In the genomic region with DNA sequence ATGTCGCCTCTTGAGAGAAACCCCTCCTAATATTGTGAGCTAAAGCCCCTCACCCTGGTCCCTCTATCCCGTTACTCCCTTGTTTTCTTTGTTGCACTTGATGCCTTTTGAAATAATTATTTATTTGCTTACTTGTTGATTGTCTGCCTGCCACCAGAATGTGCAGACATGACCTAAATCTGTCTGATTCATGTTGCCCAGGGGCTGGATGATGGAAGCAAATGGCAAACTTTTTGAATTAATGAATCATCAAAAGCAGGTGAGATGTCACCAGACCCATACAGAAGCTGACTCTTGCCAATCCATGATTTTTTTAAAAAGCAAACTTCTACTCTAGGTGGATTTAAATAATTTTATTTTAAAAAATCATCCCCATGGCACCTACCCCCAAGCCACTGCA, we compare ENCODE assay signal across 30 cellular contexts. TPM values are rescaled to one million over a fixed set of nuclear protein-coding genes. Genes with fewer than 3 reads are reported as not detected.
DNase-seq lines count a peak whose midpoint lies in the region; ATAC-seq and TF ChIP-seq lines count a peak whose summit lies in the region.
"Had no signal": no experiment of that assay in that cellular context is flagged by ENCODE, and none has a peak within 500 bp of the region (broad histone marks: within the 10 kb centered on the region; RNA-seq: fewer than 3 reads in every experiment).

No MANE protein-coding gene starts in this region.

- CTCF ChIA-PET in activated naive CD4-positive, alpha-beta T cell treated with anti-CD3 and anti-CD28 coated beads, Interleukin-2, amount 10 ng/mL, durations not matched to agents 7 days and 5 days (lab: Charles Lee) = no interaction called here
- CTCF ChIA-PET in activated naive CD4-positive, alpha-beta T cell treated with anti-CD3 and anti-CD28 coated beads for 36 hours (lab: Charles Lee) = no interaction called here

- H3K4me1 Mint-ChIP-seq in activated naive CD4-positive, alpha-beta T cell treated with anti-CD3 and anti-CD28 coated beads, Interleukin-2, amount 10 ng/mL, durations not matched to agents 7 days and 5 days = no peaks in the 10 kb centered on the region
- H3K4me1 Mint-ChIP-seq in activated naive CD4-positive, alpha-beta T cell treated with anti-CD3 and anti-CD28 coated beads for 36 hours (ENCODE audit: low read depth) = no peaks in the 10 kb centered on the region
- peaks cover 7% of the 10 kb centered on the region for H3K4me1 Mint-ChIP-seq in T-helper 17 cell
- H3K4me1 Mint-ChIP-seq: activated naive CD8-positive, alpha-beta T cell treated with anti-CD3 and anti-CD28 coated beads, Interleukin-2, amount 50 U/mL, for 24 hours; CD14-positive monocyte had no signal

- peaks cover 9% of the 10 kb centered on the region for H3K36me3 Mint-ChIP-seq in activated naive CD4-positive, alpha-beta T cell treated with anti-CD3 and anti-CD28 coated beads, Interleukin-2, amount 10 ng/mL, durations not matched to agents 7 days and 5 days
- peaks cover 5% of the 10 kb centered on the region for H3K36me3 Mint-ChIP-seq in activated naive CD4-positive, alpha-beta T cell treated with anti-CD3 and anti-CD28 coated beads for 36 hours (ENCODE audit: low read depth)
- peaks cover 5% of the 10 kb centered on the region for H3K36me3 Mint-ChIP-seq in T-helper 17 cell (ENCODE audit: low read depth)

- TF ChIP-seq POLR2A in vagina (IDR thresholded peaks at IDR 0.05) = no peak

- TF ChIP-seq CTCF in fibroblast of mammary gland (conservative IDR thresholded peaks at IDR 0.05; ENCODE audit: control insufficient read depth, insufficient read depth, low read depth, low read length) = no peak
- no peak for TF ChIP-seq CTCF in vagina (IDR thresholded peaks at IDR 0.05)

- no peaks in the 10 kb centered on the region for H3K27me3 Mint-ChIP-seq in activated naive CD4-positive, alpha-beta T cell treated with anti-CD3 and anti-CD28 coated beads, Interleukin-2, amount 10 ng/mL, durations not matched to agents 7 days and 5 days
- H3K27me3 Mint-ChIP-seq in activated naive CD4-positive, alpha-beta T cell treated with anti-CD3 and anti-CD28 coated beads for 36 hours (ENCODE audit: low read depth) = no peaks in the 10 kb centered on the region
- H3K27me3 Mint-ChIP-seq in T-helper 17 cell = no peaks in the 10 kb centered on the region
- H3K27me3 Mint-ChIP-seq: activated CD4-positive, alpha-beta memory T cell treated with anti-CD3 and anti-CD28 coated beads for 36 hours; activated naive CD8-positive, alpha-beta T cell treated with anti-CD3 and anti-CD28 coated beads, Interleukin-2, amount 50 U/mL, for 24 hours had no signal

- no peak overlapping the region for H3K4me3 ChIP-seq in fibroblast of mammary gland (ENCODE audit: control insufficient read depth, low read depth, low read length)
- no peak overlapping the region for H3K4me3 ChIP-seq in vagina
- H3K4me3 ChIP-seq: heart left ventricle, lower lobe of right lung, pancreas, right atrium auricular region had no signal

- DNase-seq in activated naive CD4-positive, alpha-beta T cell treated with anti-CD3 and anti-CD28 coated beads, Interleukin-2, amount 10 ng/mL, durations not matched to agents 7 days and 5 days = no peak
- DNase-seq in activated naive CD4-positive, alpha-beta T cell treated with anti-CD3 and anti-CD28 coated beads for 36 hours = no peak
- DNase-seq in T-helper 17 cell (no peak), fibroblast of mammary gland (ENCODE audit: low read depth) (peak; percentile 18), renal cortical epithelial cell (ENCODE audit: low read depth) (peak; percentile 58), vagina (ENCODE audit: extremely low spot score in 2 of 2) (no peak), KBM-7 (no peak)
- DNase-seq: activated CD4-positive, alpha-beta memory T cell treated with anti-CD3 and anti-CD28 coated beads for 36 hours; activated effector memory CD4-positive, alpha-beta T cell treated with anti-CD3 and anti-CD28 coated beads, Interleukin-2, amount 50 U/mL, for 16 hours; activated naive CD8-positive, alpha-beta T cell treated with anti-CD3 and anti-CD28 coated beads, Interleukin-2, amount 50 U/mL, for 24 hours; central memory CD4-positive, alpha-beta T cell; DMS79; foreskin melanocyte; GF-D8; HCEC 1CT; lower lobe of right lung; NCI-H1092; NCI-H1694 treated with DMSO at 0.1 percent for 48 hours; NCI-H446 treated with DMSO at 0.1 percent for 48 hours; SK-N-SH; small intestine; stimulated activated naive CD8-positive, alpha-beta T cell treated with anti-CD3 and anti-CD28 coated beads, Interleukin-15, Interleukin-2, amounts not matched to agents 100 U/mL and 50 U/mL, for 24 hours had no signal

- peaks cover 0 to 3% of the 10 kb centered on the region in 2 donors for H3K36me3 ChIP-seq in vagina
- H3K36me3 ChIP-seq: pancreas had no signal

- H3K27ac Mint-ChIP-seq in activated naive CD4-positive, alpha-beta T cell treated with anti-CD3 and anti-CD28 coated beads, Interleukin-2, amount 10 ng/mL, durations not matched to agents 7 days and 5 days = peak overlapping the region; percentile 6
- no peak overlapping the region for H3K27ac Mint-ChIP-seq in activated naive CD4-positive, alpha-beta T cell treated with anti-CD3 and anti-CD28 coated beads for 36 hours
- peak overlapping the region; percentile 65 for H3K27ac Mint-ChIP-seq in T-helper 17 cell
- H3K27ac Mint-ChIP-seq: activated CD4-positive, alpha-beta memory T cell treated with anti-CD3 and anti-CD28 coated beads for 36 hours; activated naive CD8-positive, alpha-beta T cell treated with anti-CD3 and anti-CD28 coated beads, Interleukin-2, amount 50 U/mL, for 24 hours; T-helper 1 cell treated with Interleukin-12 subunit alpha and Interleukin-12 subunit beta and Interleukin-4 antibody, amounts not matched to agents 30 μg/mL and 1 μg/mL, for 36 hours had no signal

- ATAC-seq in T-helper 17 cell = no peak
- no peak for ATAC-seq in GM18511 (IDR thresholded peaks at IDR 0.05; ENCODE audit: unreplicated experiment)
- ATAC-seq: activated CD4-positive, CD25-positive, alpha-beta regulatory T cell treated with anti-CD3 and anti-CD28 coated beads, Interleukin-2, amount 50 U/mL, for 24 hours; activated naive CD8-positive, alpha-beta T cell treated with anti-CD3 and anti-CD28 coated beads, Interleukin-2, amount 50 U/mL, for 24 hours; pancreas; stimulated activated naive CD8-positive, alpha-beta T cell treated with anti-CD3 and anti-CD28 coated beads, Interleukin-15, Interleukin-2, amounts not matched to agents 100 U/mL and 50 U/mL, for 24 hours had no signal

- H3K27me3 ChIP-seq in vagina = no peaks in the 10 kb centered on the region
- H3K27me3 ChIP-seq: heart left ventricle, pancreas, right atrium auricular region had no signal

- no peak overlapping the region for H3K27ac ChIP-seq in vagina
- H3K27ac ChIP-seq: heart left ventricle, lower lobe of right lung, pancreas, right atrium auricular region had no signal

- H3K4me3 Mint-ChIP-seq in activated naive CD4-positive, alpha-beta T cell treated with anti-CD3 and anti-CD28 coated beads, Interleukin-2, amount 10 ng/mL, durations not matched to agents 7 days and 5 days = no peak overlapping the region
- H3K4me3 Mint-ChIP-seq in activated naive CD4-positive, alpha-beta T cell treated with anti-CD3 and anti-CD28 coated beads for 36 hours = no peak overlapping the region
- no peak overlapping the region for H3K4me3 Mint-ChIP-seq in T-helper 17 cell
- H3K4me3 Mint-ChIP-seq: activated CD4-positive, alpha-beta memory T cell treated with anti-CD3 and anti-CD28 coated beads for 36 hours; activated naive CD8-positive, alpha-beta T cell treated with anti-CD3 and anti-CD28 coated beads, Interleukin-2, amount 50 U/mL, for 24 hours; CD14-positive monocyte; T-helper 1 cell treated with Interleukin-12 subunit alpha and Interleukin-12 subunit beta and Interleukin-4 antibody, amounts not matched to agents 30 μg/mL and 1 μg/mL, for 36 hours had no signal

- H3K4me1 ChIP-seq in vagina = no peaks in the 10 kb centered on the region
- H3K4me1 ChIP-seq: pancreas had no signal

- intact Hi-C loops in activated naive CD4-positive, alpha-beta T cell treated with anti-CD3 and anti-CD28 coated beads for 36 hours (cut with micrococcal nuclease) = no loop called here
- intact Hi-C loops in vagina (cut with DNase I) = no loop called here

- H3K9me3 ChIP-seq in T-helper 17 cell (ENCODE audit: control insufficient read depth, low read length, poor library complexity, severe bottlenecking) = no peaks in the 10 kb centered on the region
- no peaks in the 10 kb centered on the region for H3K9me3 ChIP-seq in vagina
- H3K9me3 ChIP-seq: heart left ventricle, lower lobe of right lung, pancreas, right atrium auricular region, SK-N-SH had no signal

- H3K9me3 Mint-ChIP-seq in activated naive CD4-positive, alpha-beta T cell treated with anti-CD3 and anti-CD28 coated beads, Interleukin-2, amount 10 ng/mL, durations not matched to agents 7 days and 5 days = no peaks in the 10 kb centered on the region
- no peaks in the 10 kb centered on the region for H3K9me3 Mint-ChIP-seq in activated naive CD4-positive, alpha-beta T cell treated with anti-CD3 and anti-CD28 coated beads for 36 hours
- H3K9me3 Mint-ChIP-seq: activated CD4-positive, alpha-beta memory T cell treated with anti-CD3 and anti-CD28 coated beads for 36 hours; activated naive CD8-positive, alpha-beta T cell treated with anti-CD3 and anti-CD28 coated beads, Interleukin-2, amount 50 U/mL, for 24 hours; T-helper 1 cell treated with Interleukin-12 subunit alpha and Interleukin-12 subunit beta and Interleukin-4 antibody, amounts not matched to agents 30 μg/mL and 1 μg/mL, for 36 hours had no signal

- in situ Hi-C loops in KBM-7 (cut with MboI; ENCODE audit: low pct_unique_long_range_greater_than_20kb, low sequenced_read_pairs) = no loop called here

RNA-seq across cellular contexts. Expression of gene GRIP2, which starts 49.3 kb away (rescaled TPM):
- not detected for total RNA-seq in activated naive CD4-positive, alpha-beta T cell treated with anti-CD3 and anti-CD28 coated beads for 36 hours
- under 1 TPM in 1 of 2 donors, not detected in 1; 0.10 TPM for total RNA-seq in T-helper 17 cell
- 0.05 TPM in 1 of 2 replicates, not detected in the other for total RNA-seq in renal cortical epithelial cell
- 0.98 TPM for total RNA-seq in vagina
- total RNA-seq: activated CD4-positive, alpha-beta memory T cell treated with anti-CD3 and anti-CD28 coated beads for 36 hours; kidney epithelial cell had no signal

Comparison
In these comparisons a context has a peak if more than half of its experiments do, and no peak if none do; other contexts are left out.
1. DNase-seq: peak in fibroblast of mammary gland (single experiment) and renal cortical epithelial cell (single experiment); none in activated naive CD4-positive, alpha-beta T cell treated with anti-CD3 and anti-CD28 coated beads, Interleukin-2, amount 10 ng/mL, durations not matched to agents 7 days and 5 days (single experiment), activated naive CD4-positive, alpha-beta T cell treated with anti-CD3 and anti-CD28 coated beads for 36 hours (single experiment), T-helper 17 cell (0 of 3), vagina (0 of 2) and KBM-7 (single experiment).